Comparison of ENCODE assay signal across 8 cellular contexts in genomic region chr6:53651764-53652401, GRCh38. TPM values are rescaled to one million over a fixed set of nuclear protein-coding genes. Genes with fewer than 3 reads are reported as not detected.
DNase-seq lines count a peak whose midpoint lies in the region; ATAC-seq, FAIRE-seq and TF ChIP-seq lines count a peak whose summit lies in the region.

No MANE protein-coding gene starts in this region.

- ATAC-seq in A549: peak; percentile 98
- ATAC-seq in GM18517 (IDR thresholded peaks at IDR 0.05; ENCODE audit: unreplicated experiment): peak; percentile 65
- peak; percentile 67 for ATAC-seq in HG03064 (IDR thresholded peaks at IDR 0.05; ENCODE audit: low read depth, unreplicated experiment)
- ATAC-seq in left lobe of liver: peak; percentile 94

- intact Hi-C loops in colonic mucosa (cut with DNase I): loop anchor here (2.0 kb wide), 1 partner anchor 107 kb away; the partner anchor contains the start of gene GCLC

- H3K4me2 ChIP-seq in A549: peak overlapping the region; percentile 73

- peak; percentile 44 to 88 for DNase-seq in A549 (ENCODE audit: low read depth in 1 of 2, low spot score in 1 of 2)
- peak; percentile 76 for DNase-seq in NCI-H2196 treated with DMSO at 0.1 percent for 48 hours (lab: John Stamatoyannopoulos, UW; ENCODE audit: unreplicated experiment)
- peak; percentile 50 to 59 for DNase-seq in activated CD4-positive, alpha-beta T cell treated with anti-CD3 and anti-CD28 coated beads for 24 hours (ENCODE audit: low read depth in 2 of 2)
- DNase-seq in colonic mucosa: peak; percentile 86
- peak; percentile 92 for DNase-seq in left lobe of liver (ENCODE audit: low spot score)
- DNase-seq in stimulated activated CD4-positive, alpha-beta T cell treated with anti-CD3 and anti-CD28 coated beads, Interleukin-1b, Interleukin-23, amount 100 ng/mL, for 48 hours: peak; percentile 80

- peaks cover 34% of the 10 kb centered on the region for H3K4me1 ChIP-seq in A549
- no peaks in the 10 kb centered on the region for H3K4me1 ChIP-seq in colonic mucosa

- H3K27ac ChIP-seq in A549 (peak overlapping the region; percentile 85 to 99), colonic mucosa (peak overlapping the region; percentile 71)

- no peaks in the 10 kb centered on the region for H3K9me3 ChIP-seq in A549
- H3K9me3 ChIP-seq in colonic mucosa: no peaks in the 10 kb centered on the region

- H3K36me3 ChIP-seq in colonic mucosa: no peaks in the 10 kb centered on the region

- no peak for FAIRE-seq in A549 (lab: Jason Lieb, UNC)

- POLR2A ChIA-PET in A549 (lab: Yijun Ruan, JAX): interaction anchor here (0.6 to 1.7 kb wide), 10 partner anchors 10 to 159 kb away, joined by 3 to 18 read pairs (median 8); partner anchors contain the start of gene GCLC

- 2% methylated on average over 9 of the region's 68 CpGs for WGBS in A549 (ENCODE audit: missing lambda C conversion rate)

- H3K27me3 ChIP-seq in colonic mucosa: no peaks in the 10 kb centered on the region

- TF ChIP-seq EP300 in A549 (IDR thresholded peaks at IDR 0.05): no peak

- TF ChIP-seq CTCF in A549 (IDR thresholded peaks at IDR 0.05): peak; percentile 44
- peak; percentile 32 for TF ChIP-seq CTCF in colonic mucosa (IDR thresholded peaks at IDR 0.05)

- peak; percentile 36 to 52; a peak in 3 of 5 replicates for TF ChIP-seq RAD21 in A549 (conservative IDR thresholded peaks at IDR 0.05 in 1 of 2, IDR thresholded peaks at IDR 0.05 in 1 of 2)

- H3K4me3 ChIP-seq in A549: peak overlapping the region; percentile 58
- H3K4me3 ChIP-seq in colonic mucosa: peak overlapping the region; percentile 71

- peak; percentile 64 for TF ChIP-seq POLR2A in A549 (IDR thresholded peaks at IDR 0.05; ENCODE audit: low read length)

- peak overlapping the region; percentile 68 to 84 for H3K9ac ChIP-seq in colonic mucosa (ENCODE audit: low read depth in 2 of 2, low read length in 2 of 2)

- CTCF ChIA-PET in A549 (lab: Yijun Ruan, JAX): interaction anchor here (0.7 to 4.9 kb wide), 46 partner anchors 10 to 480 kb away, joined by 3 to 74 read pairs (median 5); partner anchors contain the start of genes GCLC and KLHL31

TF ChIP-seq in A549, 52 proteins besides CTCF, POLR2A, EP300 and RAD21:
- no peak for TF ChIP-seq BHLHE40 (IDR thresholded peaks at IDR 0.05; ENCODE audit: low read depth, low read length)
- peak; percentile 52 for TF ChIP-seq PHF8 (IDR thresholded peaks at IDR 0.05; ENCODE audit: borderline replicate concordance, low read depth)
- peak; percentile 48; the same call in 2 of the 3 replicates for TF ChIP-seq SMC3 (IDR thresholded peaks at IDR 0.05)
- peak; percentile 63; the same call in 2 of the 3 replicates for TF ChIP-seq BCL3 (IDR thresholded peaks at IDR 0.05)
- no peak for TF ChIP-seq ESRRA (IDR thresholded peaks at IDR 0.05; ENCODE audit: borderline replicate concordance, low read length)
- TF ChIP-seq HOXB13 (CRISPR knock-in tag; IDR thresholded peaks at IDR 0.05; ENCODE audit: low read depth): 0 out of 2 replicates have a peak, but pooled peaks have one; percentile 12
- peak; percentile 95 for TF ChIP-seq E2F6 (IDR thresholded peaks at IDR 0.05; ENCODE audit: borderline replicate concordance, low read depth)
- TF ChIP-seq RNF2 (IDR thresholded peaks at IDR 0.05; ENCODE audit: borderline replicate concordance, low read depth): 0 out of 2 replicates have a peak, but pooled peaks have one; percentile 32
- TF ChIP-seq MYC (IDR thresholded peaks at IDR 0.05; ENCODE audit: borderline replicate concordance, low read length): peak; percentile 89
- TF ChIP-seq JUN (IDR thresholded peaks at IDR 0.05): peak in 1 of 2 experiments; percentile 74; a peak in 3 of 5 replicates
- TF ChIP-seq ZNF302 (CRISPR knock-in tag; IDR thresholded peaks at IDR 0.05): no peak
- peak; percentile 97 for TF ChIP-seq MAX (IDR thresholded peaks at IDR 0.05)

RNA-seq across cellular contexts. Expression of gene KLHL31, which starts 13.7 kb away (rescaled TPM):
- polyA plus RNA-seq in A549 (2011; rRNA removed) (0.20 and 0.32 TPM in 2 replicates), A549 (2017; fragmentation: RNase III; extraction: RNeasy Plus Mini Kit Qiagen cat#74134 plus additional on column Dnase treatment) (0.16 to 0.31 TPM (median 0.22 TPM) in 3 replicates)
- 0.08 and 0.13 TPM in 2 replicates for polyA plus RNA-seq in A549 (2012; cell fraction: cytosol; rRNA removed)
- 0.29 and 0.55 TPM in 2 replicates for polyA plus RNA-seq in A549 (2012; cell fraction: nucleus; rRNA removed)
- 0.17 and 0.34 TPM in 2 replicates for polyA minus RNA-seq in A549 (2011; rRNA and poly(A)+ RNA removed)
- total RNA-seq in colonic mucosa (under 1 TPM; 0.27 to 0.30 TPM), left lobe of liver (0.25 TPM)

Comparison
In these comparisons a context has a peak if more than half of its experiments do, and no peak if none do; other contexts are left out.
1. Peak in every context shown above with its lines: DNase-seq, ATAC-seq, H3K4me3 ChIP-seq and H3K27ac ChIP-seq.